In the genomic region with DNA sequence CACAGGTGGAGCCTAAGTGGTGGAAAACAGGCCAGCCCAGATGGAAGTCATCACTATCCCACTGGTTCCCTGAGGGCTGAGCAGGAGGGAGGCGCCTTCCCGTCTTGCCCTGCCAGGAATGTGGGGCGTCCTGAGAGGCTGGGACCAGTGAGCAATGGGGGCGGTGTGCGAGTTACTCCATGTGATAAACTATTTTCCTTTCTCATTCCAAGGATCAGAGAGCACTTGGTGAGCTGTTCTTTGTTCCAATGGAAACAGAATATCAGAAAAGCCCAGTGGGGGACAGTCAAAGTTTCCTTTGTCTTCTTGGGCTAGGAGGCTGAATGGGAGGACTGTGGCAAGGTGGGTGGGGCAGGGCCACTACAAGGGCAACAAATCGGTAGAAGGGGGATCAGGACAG, we compare ENCODE assay signal across 14 cellular contexts.
A peak's percentile ranks its signal among the peaks of the same experiment; 100 is the strongest.
DNase-seq lines count a peak whose midpoint lies in the region; TF ChIP-seq lines count a peak whose summit lies in the region.
"Had no signal": no experiment of that assay in that cellular context is flagged by ENCODE, and none has a peak within 500 bp of the region (broad histone marks: within the 10 kb centered on the region; RNA-seq: fewer than 3 reads in every experiment).

No MANE protein-coding gene starts in this region.

- peaks cover 33% of the 10 kb centered on the region for H3K4me1 Mint-ChIP-seq in endodermal cell
- H3K4me1 Mint-ChIP-seq in activated naive CD4-positive, alpha-beta T cell treated with anti-CD3 and anti-CD28 coated beads for 36 hours (ENCODE audit: low read depth), result peaks cover 9% of the 10 kb centered on the region

- H3K27ac Mint-ChIP-seq in endodermal cell, result peak overlapping the region; percentile 47
- H3K27ac Mint-ChIP-seq in activated naive CD4-positive, alpha-beta T cell treated with anti-CD3 and anti-CD28 coated beads for 36 hours, result no peak overlapping the region
- H3K27ac Mint-ChIP-seq: activated CD4-positive, alpha-beta memory T cell treated with anti-CD3 and anti-CD28 coated beads, Interleukin-2, amount 10 ng/mL, durations not matched to agents 7 days and 5 days; B cell had no signal

- H3K36me3 ChIP-seq in endodermal cell (ENCODE audit: control insufficient read depth, insufficient read depth, low read length), result no peaks in the 10 kb centered on the region
- no peaks in the 10 kb centered on the region for H3K36me3 ChIP-seq in sigmoid colon
- no peaks in the 10 kb centered on the region for H3K36me3 ChIP-seq in thyroid gland
- H3K36me3 ChIP-seq: SJSA1 had no signal

- no peak for TF ChIP-seq EP300 in sigmoid colon (IDR thresholded peaks at IDR 0.05)

- WGBS in endodermal cell (ENCODE audit: insufficient coverage in 1 of 2, insufficient read length in 1 of 2), 2 experiments, result 55% methylated on average over 6 of the region's 6 CpGs; no CpG with 5 or more reads in 1 of the 2 experiments
- 83 to 88% methylated on average over 6 of the region's 6 CpGs for WGBS in sigmoid colon, 2 donors
- 77 to 94% methylated on average over 3 to 5 of the region's 6 CpGs for WGBS in thyroid gland, 2 donors

- H3K4me1 ChIP-seq in endodermal cell (ENCODE audit: control insufficient read depth, insufficient read depth, low read length) (no peaks in the 10 kb centered on the region), sigmoid colon (peaks cover 0 to 7% (median 0%) of the 10 kb centered on the region in 4 donors), thyroid gland (peaks cover 0 to 15% of the 10 kb centered on the region in 2 donors)
- H3K4me1 ChIP-seq: SJSA1 had no signal

- no peak overlapping the region for H3K4me3 Mint-ChIP-seq in endodermal cell
- H3K4me3 Mint-ChIP-seq in activated naive CD4-positive, alpha-beta T cell treated with anti-CD3 and anti-CD28 coated beads for 36 hours, result no peak overlapping the region
- H3K4me3 Mint-ChIP-seq: activated CD4-positive, alpha-beta memory T cell treated with anti-CD3 and anti-CD28 coated beads, Interleukin-2, amount 10 ng/mL, durations not matched to agents 7 days and 5 days; B cell had no signal

- CTCF ChIA-PET in activated naive CD4-positive, alpha-beta T cell treated with anti-CD3 and anti-CD28 coated beads for 36 hours (lab: Charles Lee), result interaction anchor here (1.2 to 1.7 kb wide), 2 partner anchors 10 to 129 kb away, joined by 3 to 4 read pairs; no protein-coding TSS in a partner anchor

- no peaks in the 10 kb centered on the region for H3K36me3 Mint-ChIP-seq in endodermal cell (ENCODE audit: low read depth)
- H3K36me3 Mint-ChIP-seq in activated naive CD4-positive, alpha-beta T cell treated with anti-CD3 and anti-CD28 coated beads for 36 hours (ENCODE audit: low read depth), result no peaks in the 10 kb centered on the region

- H3K27me3 ChIP-seq in endodermal cell (ENCODE audit: control insufficient read depth, insufficient read depth, low read length, poor library complexity, severe bottlenecking) (no peaks in the 10 kb centered on the region), sigmoid colon (peaks cover 0 to 2% (median 0%) of the 10 kb centered on the region in 3 donors), thyroid gland (no peaks in the 10 kb centered on the region)
- H3K27me3 ChIP-seq: SJSA1 had no signal

- no peak for TF ChIP-seq CTCF in endodermal cell (conservative IDR thresholded peaks at IDR 0.05)
- TF ChIP-seq CTCF in sigmoid colon (IDR thresholded peaks at IDR 0.05), result no peak
- TF ChIP-seq CTCF in thyroid gland (IDR thresholded peaks at IDR 0.05), result no peak

- H3K4me3 ChIP-seq in endodermal cell (ENCODE audit: low read length), result no peak overlapping the region
- no peak overlapping the region for H3K4me3 ChIP-seq in sigmoid colon
- H3K4me3 ChIP-seq in thyroid gland (replicated peaks in 1 of 3), result no peak overlapping the region
- H3K4me3 ChIP-seq: SJSA1 had no signal

- no peaks in the 10 kb centered on the region for H3K27me3 Mint-ChIP-seq in endodermal cell (ENCODE audit: insufficient read depth)
- H3K27me3 Mint-ChIP-seq in activated naive CD4-positive, alpha-beta T cell treated with anti-CD3 and anti-CD28 coated beads for 36 hours (ENCODE audit: low read depth), result no peaks in the 10 kb centered on the region

- no peak for TF ChIP-seq POLR2A in sigmoid colon (IDR thresholded peaks at IDR 0.05)
- TF ChIP-seq POLR2A in thyroid gland (IDR thresholded peaks at IDR 0.05), result no peak

- H3K27ac ChIP-seq in endodermal cell (ENCODE audit: low read depth, low read length) (peak overlapping the region; percentile 63), sigmoid colon (peak overlapping the region; percentile 34 to 52 (median 44)), thyroid gland (peak overlapping the region in 1 of 3 donors; percentile 15)
- H3K27ac ChIP-seq: SJSA1 had no signal

- no peak overlapping the region for H3K9ac ChIP-seq in endodermal cell (ENCODE audit: extremely low read depth, low read length, poor library complexity, severe bottlenecking)

- H3K9me3 Mint-ChIP-seq in endodermal cell, result peaks cover 65% of the 10 kb centered on the region
- H3K9me3 Mint-ChIP-seq in activated naive CD4-positive, alpha-beta T cell treated with anti-CD3 and anti-CD28 coated beads for 36 hours, result no peaks in the 10 kb centered on the region
- H3K9me3 Mint-ChIP-seq: activated CD4-positive, alpha-beta memory T cell treated with anti-CD3 and anti-CD28 coated beads, Interleukin-2, amount 10 ng/mL, durations not matched to agents 7 days and 5 days had no signal

- DNase-seq in GM03348 (ENCODE audit: low spot score), result peak; percentile 42
- DNase-seq in endodermal cell, result peak; percentile 82
- peak; percentile 41 for DNase-seq in iPS-NIHi11 (ENCODE audit: low spot score)
- DNase-seq in sigmoid colon, result peak; percentile 91
- no peak for DNase-seq in activated naive CD4-positive, alpha-beta T cell treated with anti-CD3 and anti-CD28 coated beads for 36 hours
- no peak for DNase-seq in cerebellar nuclear complex (lab: John Stamatoyannopoulos, UW)
- DNase-seq in thyroid gland, result no peak
- DNase-seq in hippocampal formation (lab: John Stamatoyannopoulos, UW), result no peak
- DNase-seq: activated CD4-positive, alpha-beta memory T cell treated with anti-CD3 and anti-CD28 coated beads, Interleukin-2, amount 10 ng/mL, durations not matched to agents 7 days and 5 days; DMS153; effector CD8-positive, alpha-beta T cell; glutamatergic neuron had no signal

- H3K9me3 ChIP-seq in endodermal cell (ENCODE audit: control insufficient read depth, low read length), result no peaks in the 10 kb centered on the region
- no peaks in the 10 kb centered on the region for H3K9me3 ChIP-seq in sigmoid colon
- no peaks in the 10 kb centered on the region for H3K9me3 ChIP-seq in thyroid gland
- H3K9me3 ChIP-seq: SJSA1 had no signal

- intact Hi-C loops in sigmoid colon (cut with DNase I) (no loop called here), thyroid gland (cut with DNase I) (no loop called here)
- intact Hi-C loops in activated naive CD4-positive, alpha-beta T cell treated with anti-CD3 and anti-CD28 coated beads for 36 hours (cut with micrococcal nuclease), result no loop called here

Comparison
In these comparisons a context has a peak if more than half of its experiments do, and no peak if none do; other contexts are left out.
1. DNase-seq: peak in GM03348 (single experiment), endodermal cell (single experiment), iPS-NIHi11 (single experiment) and sigmoid colon (single experiment); none in activated naive CD4-positive, alpha-beta T cell treated with anti-CD3 and anti-CD28 coated beads for 36 hours (single experiment), cerebellar nuclear complex (0 of 2), thyroid gland (0 of 2) and hippocampal formation (0 of 2).